ENCODE assay signal across 8 cellular contexts in the genomic region with DNA sequence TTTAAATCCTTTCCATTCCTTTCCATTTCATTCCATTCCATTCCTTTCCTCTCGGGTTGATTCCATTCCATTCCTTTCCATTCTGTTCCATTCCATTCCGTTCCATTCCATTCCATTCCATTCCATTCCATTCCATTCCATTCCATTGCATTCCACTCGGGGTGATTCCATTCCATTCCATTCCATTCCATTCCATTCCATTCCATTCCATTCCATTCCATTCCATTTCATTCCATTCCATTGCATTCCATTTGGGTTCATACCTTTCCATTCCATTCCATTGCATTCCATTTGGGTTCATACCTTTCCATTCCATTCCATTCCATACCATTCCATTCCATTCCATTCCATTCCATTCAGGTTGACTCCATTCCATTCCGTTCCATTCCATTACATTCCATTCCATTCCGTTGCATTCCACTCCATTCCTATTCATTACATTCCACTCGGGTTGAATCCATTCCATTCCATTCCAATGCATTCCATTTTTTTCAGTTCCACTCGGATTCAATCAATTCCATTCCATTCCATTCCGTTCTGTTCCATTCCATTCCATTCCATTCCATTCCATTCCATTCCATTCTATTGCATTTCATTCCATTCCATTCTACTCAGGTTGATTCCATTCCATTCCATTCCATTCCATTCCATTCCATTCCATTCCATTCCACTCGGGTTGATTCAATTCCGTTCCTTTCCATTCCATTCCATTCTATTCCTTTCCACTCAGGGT.
A peak's percentile ranks its signal among the peaks of the same experiment; 100 is the strongest.
DNase-seq lines count a peak whose midpoint lies in the region; ATAC-seq, FAIRE-seq and TF ChIP-seq lines count a peak whose summit lies in the region.
"Not testable (repeated sequence)": the region's sequence is repeated elsewhere in the genome, so short reads cannot be mapped to it uniquely, and the experiment has no call there.

No MANE protein-coding gene starts in this region.

- not testable (repeated sequence) for H3K27me3 Mint-ChIP-seq in central memory CD8-positive, alpha-beta T cell

- FAIRE-seq in RCC 7860 (lab: Jason Lieb, UNC); pancreas (lab: Jason Lieb, UNC): not testable (repeated sequence)

- not testable (repeated sequence) for TF ChIP-seq EP300 in upper lobe of left lung (IDR thresholded peaks at IDR 0.05)

- peak; percentile 19 for DNase-seq in H4 (ENCODE audit: low spot score)
- DNase-seq in RCC 7860 (ENCODE audit: low spot score) = peak; percentile 3
- not testable (repeated sequence) for DNase-seq in central memory CD8-positive, alpha-beta T cell (ENCODE audit: low spot score in 2 of 2); foreskin keratinocyte; lower lobe of right lung; pancreas; upper lobe of left lung

- H3K36me3 Mint-ChIP-seq in central memory CD8-positive, alpha-beta T cell (ENCODE audit: insufficient read depth) = not testable (repeated sequence)

- H3K27ac Mint-ChIP-seq in central memory CD8-positive, alpha-beta T cell (ENCODE audit: low read depth) = not testable (repeated sequence)

- not testable (repeated sequence) for H3K9ac ChIP-seq in iPS-18a (ENCODE audit: low read length)

- not testable (repeated sequence) for H3K36me3 ChIP-seq in iPS-18a (ENCODE audit: control insufficient read depth, low read depth, low read length); lower lobe of right lung; pancreas; upper lobe of left lung

- H3K27me3 ChIP-seq in foreskin keratinocyte; iPS-18a (ENCODE audit: control insufficient read depth, insufficient read depth, low read length); lower lobe of right lung (ENCODE audit: low read depth); pancreas; upper lobe of left lung: not testable (repeated sequence)

- not testable (repeated sequence) for H3K4me3 Mint-ChIP-seq in central memory CD8-positive, alpha-beta T cell

- peak; percentile 14 for ATAC-seq in central memory CD8-positive, alpha-beta T cell (replicated peaks; ENCODE audit: extremely low read depth, poor library complexity, severe bottlenecking)
- ATAC-seq in foreskin keratinocyte = peak; percentile 2
- ATAC-seq in lower lobe of right lung = peak; percentile 46
- ATAC-seq in pancreas = peak; percentile 21 to 33 (median 26)
- ATAC-seq in upper lobe of left lung (ENCODE audit: low FRiP score in 2 of 2) = peak; percentile 48 to 63

- not testable (repeated sequence) for H3K4me1 ChIP-seq in foreskin keratinocyte; iPS-18a (ENCODE audit: control insufficient read depth, low read depth, low read length); lower lobe of right lung; pancreas; upper lobe of left lung

- not testable (repeated sequence) for TF ChIP-seq CTCF in foreskin keratinocyte (conservative IDR thresholded peaks at IDR 0.05); lower lobe of right lung (IDR thresholded peaks at IDR 0.05); pancreas (IDR thresholded peaks at IDR 0.05); upper lobe of left lung (IDR thresholded peaks at IDR 0.05)

- not testable (repeated sequence) for TF ChIP-seq POLR2A in upper lobe of left lung (IDR thresholded peaks at IDR 0.05)

- intact Hi-C loops in lower lobe of right lung (cut with DNase I) = not testable (repeated sequence)
- intact Hi-C loops in pancreas (cut with DNase I) = loop anchor here in 1 of 3 donors (10.0 kb wide), 1 partner anchor 46 kb away; no protein-coding TSS in a partner anchor

- H3K9me3 Mint-ChIP-seq in central memory CD8-positive, alpha-beta T cell = peaks cover 62% of the 10 kb centered on the region

- WGBS in pancreas, 2 donors = 35% methylated on average over 10 of the region's 10 CpGs
- 48 to 50% methylated on average over 10 of the region's 10 CpGs for WGBS in upper lobe of left lung, 2 donors

- H3K4me1 Mint-ChIP-seq in central memory CD8-positive, alpha-beta T cell = not testable (repeated sequence)

- H3K9me3 ChIP-seq in iPS-18a (ENCODE audit: control insufficient read depth, low read depth, low read length) = peaks cover 98% of the 10 kb centered on the region
- peaks cover 39% of the 10 kb centered on the region for H3K9me3 ChIP-seq in lower lobe of right lung
- H3K9me3 ChIP-seq in pancreas = not testable (repeated sequence)
- H3K9me3 ChIP-seq in upper lobe of left lung = peaks cover 3 to 57% (median 11%) of the 10 kb centered on the region in 4 donors

- H3K4me3 ChIP-seq in iPS-18a (ENCODE audit: low read length) = peak overlapping the region; percentile 0
- not testable (repeated sequence) for H3K4me3 ChIP-seq in lower lobe of right lung, pancreas, upper lobe of left lung

- not testable (repeated sequence) for H3K27ac ChIP-seq in foreskin keratinocyte; iPS-18a (ENCODE audit: low read length); lower lobe of right lung; pancreas; upper lobe of left lung

Comparison
In these comparisons a context has a peak if more than half of its experiments do, and no peak if none do; other contexts are left out.
1. ATAC-seq: peak in every context shown above with its lines; median percentile 56 in upper lobe of left lung; 46 in lower lobe of right lung; 26 in pancreas; 14 in central memory CD8-positive, alpha-beta T cell; 2 in foreskin keratinocyte.